ENCODE assay signal across 8 cellular contexts in the genomic region with DNA sequence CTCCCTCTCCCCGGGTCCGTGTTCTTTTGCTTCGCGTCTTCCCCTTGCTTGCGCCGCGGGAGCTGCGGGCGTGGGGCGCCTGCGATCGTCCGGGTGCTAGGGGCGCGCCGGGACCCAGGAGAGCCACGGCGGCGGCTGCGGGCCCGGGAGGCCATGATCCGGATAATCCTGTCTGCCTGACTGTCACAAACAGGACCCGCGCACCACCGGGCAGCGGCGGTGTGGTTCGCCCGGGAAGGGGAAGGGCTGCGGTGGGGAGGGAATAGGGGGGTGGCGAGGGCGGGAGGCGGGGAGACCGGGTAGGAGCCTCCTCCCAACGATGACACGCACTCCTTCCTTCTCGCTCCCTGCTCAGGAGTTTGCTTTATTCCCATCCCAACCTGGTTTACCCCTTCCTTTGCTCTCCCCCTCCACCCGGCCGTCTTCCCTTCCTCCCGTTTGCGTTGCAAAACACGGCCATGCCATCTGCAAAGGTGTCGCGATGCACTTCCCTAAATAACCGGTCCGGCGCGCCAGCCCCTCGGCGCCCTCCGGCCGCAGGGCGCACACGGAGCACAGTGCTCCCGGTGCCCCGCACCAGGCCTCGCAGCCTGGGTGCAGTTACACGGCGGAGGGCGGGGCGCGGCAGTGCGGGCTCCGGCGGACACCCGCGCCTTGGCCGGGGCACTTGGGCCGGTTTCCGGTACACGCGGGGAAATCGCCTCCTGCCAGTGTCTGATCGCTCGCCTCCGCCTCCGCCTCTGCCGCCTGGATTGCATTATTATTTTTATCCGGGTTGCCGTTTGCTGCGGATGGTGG. TPM values are rescaled to one million over a fixed set of nuclear protein-coding genes. Genes with fewer than 3 reads are reported as not detected.
DNase-seq lines count a peak whose midpoint lies in the region; ATAC-seq, FAIRE-seq and TF ChIP-seq lines count a peak whose summit lies in the region.

No MANE protein-coding gene starts in this region.

- peak; percentile 55 to 62 for ATAC-seq in A549
- peak; percentile 46 to 67 (median 56) for ATAC-seq in right lobe of liver

- TF ChIP-seq POLR2A in A549 (IDR thresholded peaks at IDR 0.05; ENCODE audit: low read length) (no peak; the same call in 1 of the 2 replicates), GM15510 (IDR thresholded peaks at IDR 0.05; ENCODE audit: borderline replicate concordance, extremely low read depth, insufficient read length) (peak; percentile 38), right lobe of liver (IDR thresholded peaks at IDR 0.05) (peak; percentile 72)

- H3K4me1 ChIP-seq in A549 (peaks cover 11% of the 10 kb centered on the region; the same call in 2 of the 3 replicates), right lobe of liver (peaks cover 0 to 20% (median 5%) of the 10 kb centered on the region in 4 donors)

- peak overlapping the region; percentile 84 to 89 for H3K27ac ChIP-seq in A549
- H3K27ac ChIP-seq in dorsolateral prefrontal cortex = peak overlapping the region; percentile 89 to 99 (median 98)
- peak overlapping the region; percentile 96 to 99 (median 96) for H3K27ac ChIP-seq in right lobe of liver

- 1% methylated on average over 35 of the region's 81 CpGs for WGBS in A549 (ENCODE audit: missing lambda C conversion rate)
- WGBS in right lobe of liver (ENCODE audit: insufficient coverage, low coverage, low lambda C conversion rate, missing lambda C conversion rate) = 0% methylated on average over 27 of the region's 81 CpGs

- intact Hi-C loops in dorsolateral prefrontal cortex (cut with DNase I) (loop anchor here (5.0 to 10.0 kb wide), 3 partner anchors 41 to 606 kb away; a partner anchor contains a TSS), right lobe of liver (cut with DNase I) (no loop called here)

- H3K9me3 ChIP-seq in A549 = no peaks in the 10 kb centered on the region
- H3K9me3 ChIP-seq in right lobe of liver = no peaks in the 10 kb centered on the region

- peak overlapping the region; percentile 94 for H3K4me2 ChIP-seq in A549

- CTCF ChIA-PET in A549 (lab: Yijun Ruan, JAX) = no interaction called here

- TF ChIP-seq EP300 in A549 (IDR thresholded peaks at IDR 0.05) = no peak

- TF ChIP-seq CTCF in A549 (IDR thresholded peaks at IDR 0.05) (no peak), dorsolateral prefrontal cortex (IDR thresholded peaks at IDR 0.05 in 54 of 56, conservative IDR thresholded peaks at IDR 0.05 in 2 of 56; ENCODE audit: low read depth in 1 of 56, partially characterized antibody in 56 of 56) (peak in 13 of 56 donors; percentile 1 to 34 (median 13)), right lobe of liver (IDR thresholded peaks at IDR 0.05) (peak in 1 of 4 donors; percentile 11)

- no peak for FAIRE-seq in A549 (lab: Jason Lieb, UNC)

- H3K36me3 ChIP-seq in right lobe of liver = no peaks in the 10 kb centered on the region

- POLR2A ChIA-PET in A549 (lab: Yijun Ruan, JAX) = no interaction called here

- DNase-seq in A549 (ENCODE audit: low read depth in 1 of 2, low spot score in 1 of 2) (peak; percentile 82), NCI-H2196 treated with DMSO at 0.1 percent for 48 hours (lab: John Stamatoyannopoulos, UW; ENCODE audit: unreplicated experiment) (peak; percentile 62), dorsolateral prefrontal cortex (peak; percentile 55 to 84 (median 72)), right lobe of liver (peak; percentile 88 to 91 (median 90)), NCI-H2107 (lab: John Stamatoyannopoulos, UW) (no peak)
- DNase-seq in activated CD4-positive, alpha-beta T cell treated with anti-CD3 and anti-CD28 coated beads, Interleukin-2, amount 50 U/mL, for 1 hour = peak; percentile 49
- DNase-seq in stimulated activated CD4-positive, alpha-beta T cell treated with anti-CD3 and anti-CD28 coated beads, Interleukin-4, amount 100 ng/mL, for 1 hour = peak; percentile 64

- no peaks in the 10 kb centered on the region for H3K27me3 ChIP-seq in dorsolateral prefrontal cortex
- H3K27me3 ChIP-seq in right lobe of liver = no peaks in the 10 kb centered on the region

- peak overlapping the region; percentile 92 for H3K4me3 ChIP-seq in A549
- peak overlapping the region; percentile 59 to 99 (median 90) for H3K4me3 ChIP-seq in dorsolateral prefrontal cortex
- peak overlapping the region; percentile 81 to 85 (median 83) for H3K4me3 ChIP-seq in right lobe of liver

- no peak for TF ChIP-seq RAD21 in A549 (conservative IDR thresholded peaks at IDR 0.05 in 1 of 2, IDR thresholded peaks at IDR 0.05 in 1 of 2)

TF ChIP-seq in A549, 52 proteins besides CTCF, POLR2A, EP300 and RAD21:
- TF ChIP-seq NPAS2 (CRISPR knock-in tag; IDR thresholded peaks at IDR 0.05; ENCODE audit: borderline replicate concordance) = no peak
- TF ChIP-seq POLR2AphosphoS2 (conservative IDR thresholded peaks at IDR 0.05; ENCODE audit: low read length) = no peak
- TF ChIP-seq, protein P1, sequence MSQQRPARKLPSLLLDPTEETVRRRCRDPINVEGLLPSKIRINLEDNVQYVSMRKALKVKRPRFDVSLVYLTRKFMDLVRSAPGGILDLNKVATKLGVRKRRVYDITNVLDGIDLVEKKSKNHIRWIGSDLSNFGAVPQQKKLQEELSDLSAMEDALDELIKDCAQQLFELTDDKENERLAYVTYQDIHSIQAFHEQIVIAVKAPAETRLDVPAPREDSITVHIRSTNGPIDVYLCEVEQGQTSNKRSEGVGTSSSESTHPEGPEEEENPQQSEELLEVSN (IDR thresholded peaks at IDR 0.05; ENCODE audit: borderline replicate concordance, low read depth) = no peak
- TF ChIP-seq MAFK (IDR thresholded peaks at IDR 0.05; ENCODE audit: partially characterized antibody) = no peak
- peak; percentile 17 to 23; a peak in 1 of 4 replicates for TF ChIP-seq CEBPB (IDR thresholded peaks at IDR 0.05)
- TF ChIP-seq CBX2 (IDR thresholded peaks at IDR 0.05; ENCODE audit: borderline replicate concordance, low read depth) = no peak
- TF ChIP-seq HOXA7 (CRISPR knock-in tag; IDR thresholded peaks at IDR 0.05) = no peak
- no peak for TF ChIP-seq FOXS1 (CRISPR knock-in tag; IDR thresholded peaks at IDR 0.05)
- TF ChIP-seq TP53 (CRISPR knock-in tag; IDR thresholded peaks at IDR 0.05) = no peak
- TF ChIP-seq ZSCAN20 (CRISPR knock-in tag; IDR thresholded peaks at IDR 0.05) = no peak
- TF ChIP-seq KDM5A (IDR thresholded peaks at IDR 0.05) = no peak
- TF ChIP-seq ZFP36 (IDR thresholded peaks at IDR 0.05; ENCODE audit: borderline replicate concordance, partially characterized antibody) = no peak
- TF ChIP-seq ZNF302 (CRISPR knock-in tag; IDR thresholded peaks at IDR 0.05) = no peak
- TF ChIP-seq, protein P2, sequence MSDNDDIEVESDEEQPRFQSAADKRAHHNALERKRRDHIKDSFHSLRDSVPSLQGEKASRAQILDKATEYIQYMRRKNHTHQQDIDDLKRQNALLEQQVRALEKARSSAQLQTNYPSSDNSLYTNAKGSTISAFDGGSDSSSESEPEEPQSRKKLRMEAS (IDR thresholded peaks at IDR 0.05) = peak; percentile 5
- TF ChIP-seq HDAC2 (IDR thresholded peaks at IDR 0.05) = no peak
- peak in 1 of 2 experiments; percentile 22; a peak in 1 of 5 replicates for TF ChIP-seq JUN (IDR thresholded peaks at IDR 0.05)
- TF ChIP-seq EHMT2 (IDR thresholded peaks at IDR 0.05; ENCODE audit: low read depth) = no peak
- TF ChIP-seq PHF8 (IDR thresholded peaks at IDR 0.05; ENCODE audit: borderline replicate concordance, low read depth) = no peak
- no peak for TF ChIP-seq SMC3 (IDR thresholded peaks at IDR 0.05)
- no peak for TF ChIP-seq ESRRA (IDR thresholded peaks at IDR 0.05; ENCODE audit: borderline replicate concordance, low read length)
TF ChIP-seq in A549: peak in this region for 3.

RNA-seq across cellular contexts. Expression of a gene that starts 1.5 kb away (rescaled TPM):
- 33.0 and 45.6 TPM in 2 replicates for polyA plus RNA-seq in A549 (2011; rRNA removed)
- 14.3 and 16.2 TPM in 2 replicates for polyA plus RNA-seq in A549 (2012; cell fraction: cytosol; rRNA removed)
- 22.5 and 26.4 TPM in 2 replicates for polyA plus RNA-seq in A549 (2012; cell fraction: nucleus; rRNA removed)
- polyA plus RNA-seq in A549 (2017; fragmentation: RNase III; extraction: RNeasy Plus Mini Kit Qiagen cat#74134 plus additional on column Dnase treatment) = 28.7 to 45.4 TPM (median 36.9 TPM) in 3 replicates
- polyA minus RNA-seq in A549 (2011; rRNA and poly(A)+ RNA removed) = 70.7 and 80.6 TPM in 2 replicates
- 100 to 1,000 TPM; 186 to 408 (median 285) TPM for total RNA-seq in dorsolateral prefrontal cortex
- total RNA-seq in right lobe of liver = 10 to 100 TPM; 46.2 to 97.8 (median 62.4) TPM

Comparison
In these comparisons a context has a peak if more than half of its experiments do, and no peak if none do; other contexts are left out.
1. intact Hi-C loops: an anchor here in dorsolateral prefrontal cortex (5.0 to 10.0 kb wide); none called in right lobe of liver.